ENCODE assay signal across 1 cellular context in the genomic region with DNA sequence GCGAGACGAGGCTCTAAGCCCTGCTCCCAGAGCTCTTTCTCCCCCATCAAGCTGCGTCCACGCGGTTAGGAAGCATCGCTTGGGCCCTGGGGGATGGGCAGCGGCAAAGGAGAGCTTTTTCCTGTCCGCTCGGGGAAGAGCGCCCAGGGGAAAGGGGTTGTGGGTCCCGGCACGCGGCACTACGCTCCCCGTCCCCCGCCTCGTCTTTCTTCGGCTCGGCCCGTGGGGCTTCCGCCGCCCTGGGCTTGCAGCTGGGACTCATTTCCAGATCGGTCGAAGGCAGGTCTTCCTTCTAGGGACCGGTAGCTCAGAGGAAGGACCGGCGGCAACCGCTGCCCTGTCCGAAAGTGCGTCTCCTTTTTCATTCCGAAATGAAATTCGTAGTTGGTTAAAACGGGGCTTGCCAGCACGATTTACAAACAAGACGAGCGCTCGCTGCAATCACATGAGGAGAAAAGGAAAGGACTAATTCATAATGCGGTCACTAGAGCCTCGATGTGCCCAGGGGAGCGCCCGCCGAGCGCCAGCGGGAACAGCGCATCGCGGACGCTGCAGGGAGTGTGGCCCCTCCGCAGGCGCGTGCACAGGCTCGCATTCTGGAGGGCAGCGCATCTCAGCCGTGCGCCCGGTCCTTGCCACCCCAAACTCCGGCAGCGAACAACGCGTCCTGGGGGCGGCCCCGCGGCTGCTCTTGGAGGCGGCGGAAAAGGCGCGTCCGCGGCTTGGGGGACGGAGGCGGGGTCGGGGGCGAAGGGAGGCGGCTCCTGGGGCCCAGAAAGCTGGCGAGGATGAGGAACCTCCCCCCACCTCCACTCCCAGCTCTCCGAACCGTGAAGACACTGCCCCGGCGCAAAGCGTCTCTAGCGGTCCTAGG.
TF ChIP-seq lines count a peak whose summit lies in the region.

No MANE protein-coding gene starts in this region.

TF ChIP-seq in K562, 482 proteins besides CTCF, POLR2A, EP300 and RAD21 (continued from another document and continues in another):
- TF ChIP-seq ZNF764 (CRISPR knock-in tag; IDR thresholded peaks at IDR 0.05; ENCODE audit: low read depth) (no peak), SRSF3 (IDR thresholded peaks at IDR 0.05; ENCODE audit: insufficient read depth, low read length) (no peak), MTF1 (CRISPR knock-in tag; IDR thresholded peaks at IDR 0.05; ENCODE audit: borderline replicate concordance) (no peak), DACH1 (IDR thresholded peaks at IDR 0.05; ENCODE audit: partially characterized antibody) (no peak), ZNF23 (CRISPR knock-in tag; IDR thresholded peaks at IDR 0.05) (no peak), SNIP1 (IDR thresholded peaks at IDR 0.05; ENCODE audit: low read depth) (no peak), CXXC5 (CRISPR knock-in tag; IDR thresholded peaks at IDR 0.05) (peak; percentile 50; the same call in 1 of the 2 replicates), SP2 (IDR thresholded peaks at IDR 0.05; ENCODE audit: extremely low read depth, low read depth, low read length, poor library complexity, severe bottlenecking) (no peak), ZNF253 (CRISPR knock-in tag; conservative IDR thresholded peaks at IDR 0.05) (no peak), DIDO1 (tag; IDR thresholded peaks at IDR 0.05; ENCODE audit: low read depth) (no peak), ZNF232 (CRISPR knock-in tag; IDR thresholded peaks at IDR 0.05) (no peak), NR2C1 (IDR thresholded peaks at IDR 0.05) (no peak), NR2C1 (tag; IDR thresholded peaks at IDR 0.05) (no peak), E2F3 (CRISPR knock-in tag; IDR thresholded peaks at IDR 0.05) (no peak), HIVEP1 (CRISPR knock-in tag; IDR thresholded peaks at IDR 0.05) (no peak), NUFIP1 (IDR thresholded peaks at IDR 0.05; ENCODE audit: partially characterized antibody) (no peak), XRCC4 (IDR thresholded peaks at IDR 0.05; ENCODE audit: extremely low read depth, insufficient read depth, insufficient read length) (no peak), PHB (CRISPR knock-in tag; IDR thresholded peaks at IDR 0.05) (no peak), ZNF224 (CRISPR knock-in tag; IDR thresholded peaks at IDR 0.05) (no peak), CTBP1 (IDR thresholded peaks at IDR 0.05; ENCODE audit: borderline replicate concordance) (peak; percentile 42; the same call in 1 of the 2 replicates), TBP (optimal IDR thresholded peaks at IDR 0.05; ENCODE audit: low read depth, low read length) (peak; percentile 42), ZNF561 (CRISPR knock-in tag; conservative IDR thresholded peaks at IDR 0.05) (no peak), POU5F1 (IDR thresholded peaks at IDR 0.05; ENCODE audit: borderline replicate concordance, low read depth, low read length, partially characterized antibody) (no peak), TEAD1 (CRISPR knock-in tag; IDR thresholded peaks at IDR 0.05) (no peak), U2AF2 (optimal IDR thresholded peaks at IDR 0.05; ENCODE audit: low read depth, low read length) (no peak), RBFOX2 (IDR thresholded peaks at IDR 0.05; ENCODE audit: low read depth, low read length) (peak; percentile 78), ZBTB8A (IDR thresholded peaks at IDR 0.05; ENCODE audit: partially characterized antibody) (no peak), MTA1 (IDR thresholded peaks at IDR 0.05; ENCODE audit: borderline replicate concordance) (no peak), SAFB (IDR thresholded peaks at IDR 0.05; ENCODE audit: borderline replicate concordance, low read depth, low read length) (0 out of 2 replicates have a peak, but pooled peaks have one; percentile 31), MBD2 (IDR thresholded peaks at IDR 0.05; ENCODE audit: borderline replicate concordance, low read depth) (no peak), FOS (IDR thresholded peaks at IDR 0.05; ENCODE audit: extremely low read depth, insufficient read length) (no peak), ZBTB7A (IDR thresholded peaks at IDR 0.05; ENCODE audit: borderline replicate concordance, control insufficient read depth, low read depth, low read length) (0 out of 2 replicates have a peak, but pooled peaks have one; percentile 41), ZNF668 (CRISPR knock-in tag; IDR thresholded peaks at IDR 0.05) (no peak), BRF1 (IDR thresholded peaks at IDR 0.05; ENCODE audit: borderline replicate concordance, extremely low read depth, insufficient read length) (no peak), KLF13 (tag; IDR thresholded peaks at IDR 0.05; ENCODE audit: borderline replicate concordance, low read depth) (no peak), MCM3 (IDR thresholded peaks at IDR 0.05) (no peak), KLF1 (tag; IDR thresholded peaks at IDR 0.05) (no peak), GATAD2A (IDR thresholded peaks at IDR 0.05) (no peak), PRPF4 (IDR thresholded peaks at IDR 0.05; ENCODE audit: insufficient read depth, low read depth, low read length, poor library complexity, severe bottlenecking) (no peak), CSDE1 (IDR thresholded peaks at IDR 0.05) (no peak), ZNF324 (CRISPR knock-in tag; IDR thresholded peaks at IDR 0.05) (no peak)
- TF ChIP-seq, protein P1, sequence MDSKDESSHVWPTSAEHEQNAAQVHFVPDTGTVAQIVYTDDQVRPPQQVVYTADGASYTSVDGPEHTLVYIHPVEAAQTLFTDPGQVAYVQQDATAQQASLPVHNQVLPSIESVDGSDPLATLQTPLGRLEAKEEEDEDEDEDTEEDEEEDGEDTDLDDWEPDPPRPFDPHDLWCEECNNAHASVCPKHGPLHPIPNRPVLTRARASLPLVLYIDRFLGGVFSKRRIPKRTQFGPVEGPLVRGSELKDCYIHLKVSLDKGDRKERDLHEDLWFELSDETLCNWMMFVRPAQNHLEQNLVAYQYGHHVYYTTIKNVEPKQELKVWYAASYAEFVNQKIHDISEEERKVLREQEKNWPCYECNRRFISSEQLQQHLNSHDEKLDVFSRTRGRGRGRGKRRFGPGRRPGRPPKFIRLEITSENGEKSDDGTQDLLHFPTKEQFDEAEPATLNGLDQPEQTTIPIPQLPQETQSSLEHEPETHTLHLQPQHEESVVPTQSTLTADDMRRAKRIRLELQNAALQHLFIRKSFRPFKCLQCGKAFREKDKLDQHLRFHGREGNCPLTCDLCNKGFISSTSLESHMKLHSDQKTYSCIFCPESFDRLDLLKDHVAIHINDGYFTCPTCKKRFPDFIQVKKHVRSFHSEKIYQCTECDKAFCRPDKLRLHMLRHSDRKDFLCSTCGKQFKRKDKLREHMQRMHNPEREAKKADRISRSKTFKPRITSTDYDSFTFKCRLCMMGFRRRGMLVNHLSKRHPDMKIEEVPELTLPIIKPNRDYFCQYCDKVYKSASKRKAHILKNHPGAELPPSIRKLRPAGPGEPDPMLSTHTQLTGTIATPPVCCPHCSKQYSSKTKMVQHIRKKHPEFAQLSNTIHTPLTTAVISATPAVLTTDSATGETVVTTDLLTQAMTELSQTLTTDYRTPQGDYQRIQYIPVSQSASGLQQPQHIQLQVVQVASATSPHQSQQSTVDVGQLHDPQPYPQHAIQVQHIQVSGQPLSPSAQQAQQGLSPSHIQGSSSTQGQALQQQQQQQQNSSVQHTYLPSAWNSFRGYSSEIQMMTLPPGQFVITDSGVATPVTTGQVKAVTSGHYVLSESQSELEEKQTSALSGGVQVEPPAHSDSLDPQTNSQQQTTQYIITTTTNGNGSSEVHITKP (IDR thresholded peaks at IDR 0.05; ENCODE audit: partially characterized antibody) = peak; percentile 11
- TF ChIP-seq, protein P2, sequence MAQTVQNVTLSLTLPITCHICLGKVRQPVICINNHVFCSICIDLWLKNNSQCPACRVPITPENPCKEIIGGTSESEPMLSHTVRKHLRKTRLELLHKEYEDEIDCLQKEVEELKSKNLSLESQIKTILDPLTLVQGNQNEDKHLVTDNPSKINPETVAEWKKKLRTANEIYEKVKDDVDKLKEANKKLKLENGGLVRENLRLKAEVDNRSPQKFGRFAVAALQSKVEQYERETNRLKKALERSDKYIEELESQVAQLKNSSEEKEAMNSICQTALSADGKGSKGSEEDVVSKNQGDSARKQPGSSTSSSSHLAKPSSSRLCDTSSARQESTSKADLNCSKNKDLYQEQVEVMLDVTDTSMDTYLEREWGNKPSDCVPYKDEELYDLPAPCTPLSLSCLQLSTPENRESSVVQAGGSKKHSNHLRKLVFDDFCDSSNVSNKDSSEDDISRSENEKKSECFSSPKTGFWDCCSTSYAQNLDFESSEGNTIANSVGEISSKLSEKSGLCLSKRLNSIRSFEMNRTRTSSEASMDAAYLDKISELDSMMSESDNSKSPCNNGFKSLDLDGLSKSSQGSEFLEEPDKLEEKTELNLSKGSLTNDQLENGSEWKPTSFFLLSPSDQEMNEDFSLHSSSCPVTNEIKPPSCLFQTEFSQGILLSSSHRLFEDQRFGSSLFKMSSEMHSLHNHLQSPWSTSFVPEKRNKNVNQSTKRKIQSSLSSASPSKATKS (CRISPR knock-in tag; IDR thresholded peaks at IDR 0.05) = no peak
- TF ChIP-seq, protein P3, sequence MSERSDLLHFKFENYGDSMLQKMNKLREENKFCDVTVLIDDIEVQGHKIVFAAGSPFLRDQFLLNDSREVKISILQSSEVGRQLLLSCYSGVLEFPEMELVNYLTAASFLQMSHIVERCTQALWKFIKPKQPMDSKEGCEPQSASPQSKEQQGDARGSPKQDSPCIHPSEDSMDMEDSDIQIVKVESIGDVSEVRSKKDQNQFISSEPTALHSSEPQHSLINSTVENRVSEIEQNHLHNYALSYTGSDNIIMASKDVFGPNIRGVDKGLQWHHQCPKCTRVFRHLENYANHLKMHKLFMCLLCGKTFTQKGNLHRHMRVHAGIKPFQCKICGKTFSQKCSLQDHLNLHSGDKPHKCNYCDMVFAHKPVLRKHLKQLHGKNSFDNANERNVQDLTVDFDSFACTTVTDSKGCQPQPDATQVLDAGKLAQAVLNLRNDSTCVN (CRISPR knock-in tag; IDR thresholded peaks at IDR 0.05) = no peak
- TF ChIP-seq, protein P4, sequence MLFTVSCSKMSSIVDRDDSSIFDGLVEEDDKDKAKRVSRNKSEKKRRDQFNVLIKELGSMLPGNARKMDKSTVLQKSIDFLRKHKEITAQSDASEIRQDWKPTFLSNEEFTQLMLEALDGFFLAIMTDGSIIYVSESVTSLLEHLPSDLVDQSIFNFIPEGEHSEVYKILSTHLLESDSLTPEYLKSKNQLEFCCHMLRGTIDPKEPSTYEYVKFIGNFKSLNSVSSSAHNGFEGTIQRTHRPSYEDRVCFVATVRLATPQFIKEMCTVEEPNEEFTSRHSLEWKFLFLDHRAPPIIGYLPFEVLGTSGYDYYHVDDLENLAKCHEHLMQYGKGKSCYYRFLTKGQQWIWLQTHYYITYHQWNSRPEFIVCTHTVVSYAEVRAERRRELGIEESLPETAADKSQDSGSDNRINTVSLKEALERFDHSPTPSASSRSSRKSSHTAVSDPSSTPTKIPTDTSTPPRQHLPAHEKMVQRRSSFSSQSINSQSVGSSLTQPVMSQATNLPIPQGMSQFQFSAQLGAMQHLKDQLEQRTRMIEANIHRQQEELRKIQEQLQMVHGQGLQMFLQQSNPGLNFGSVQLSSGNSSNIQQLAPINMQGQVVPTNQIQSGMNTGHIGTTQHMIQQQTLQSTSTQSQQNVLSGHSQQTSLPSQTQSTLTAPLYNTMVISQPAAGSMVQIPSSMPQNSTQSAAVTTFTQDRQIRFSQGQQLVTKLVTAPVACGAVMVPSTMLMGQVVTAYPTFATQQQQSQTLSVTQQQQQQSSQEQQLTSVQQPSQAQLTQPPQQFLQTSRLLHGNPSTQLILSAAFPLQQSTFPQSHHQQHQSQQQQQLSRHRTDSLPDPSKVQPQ (CRISPR knock-in tag; IDR thresholded peaks at IDR 0.05; ENCODE audit: borderline replicate concordance) = no peak
- TF ChIP-seq, protein P5, sequence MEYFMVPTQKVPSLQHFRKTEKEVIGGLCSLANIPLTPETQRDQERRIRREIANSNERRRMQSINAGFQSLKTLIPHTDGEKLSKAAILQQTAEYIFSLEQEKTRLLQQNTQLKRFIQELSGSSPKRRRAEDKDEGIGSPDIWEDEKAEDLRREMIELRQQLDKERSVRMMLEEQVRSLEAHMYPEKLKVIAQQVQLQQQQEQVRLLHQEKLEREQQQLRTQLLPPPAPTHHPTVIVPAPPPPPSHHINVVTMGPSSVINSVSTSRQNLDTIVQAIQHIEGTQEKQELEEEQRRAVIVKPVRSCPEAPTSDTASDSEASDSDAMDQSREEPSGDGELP (CRISPR knock-in tag; IDR thresholded peaks at IDR 0.05; ENCODE audit: borderline replicate concordance) = peak; percentile 16; the same call in 1 of the 2 replicates
- TF ChIP-seq, protein P6, sequence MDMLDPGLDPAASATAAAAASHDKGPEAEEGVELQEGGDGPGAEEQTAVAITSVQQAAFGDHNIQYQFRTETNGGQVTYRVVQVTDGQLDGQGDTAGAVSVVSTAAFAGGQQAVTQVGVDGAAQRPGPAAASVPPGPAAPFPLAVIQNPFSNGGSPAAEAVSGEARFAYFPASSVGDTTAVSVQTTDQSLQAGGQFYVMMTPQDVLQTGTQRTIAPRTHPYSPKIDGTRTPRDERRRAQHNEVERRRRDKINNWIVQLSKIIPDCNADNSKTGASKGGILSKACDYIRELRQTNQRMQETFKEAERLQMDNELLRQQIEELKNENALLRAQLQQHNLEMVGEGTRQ (CRISPR knock-in tag; IDR thresholded peaks at IDR 0.05) = no peak
- TF ChIP-seq, protein P7, sequence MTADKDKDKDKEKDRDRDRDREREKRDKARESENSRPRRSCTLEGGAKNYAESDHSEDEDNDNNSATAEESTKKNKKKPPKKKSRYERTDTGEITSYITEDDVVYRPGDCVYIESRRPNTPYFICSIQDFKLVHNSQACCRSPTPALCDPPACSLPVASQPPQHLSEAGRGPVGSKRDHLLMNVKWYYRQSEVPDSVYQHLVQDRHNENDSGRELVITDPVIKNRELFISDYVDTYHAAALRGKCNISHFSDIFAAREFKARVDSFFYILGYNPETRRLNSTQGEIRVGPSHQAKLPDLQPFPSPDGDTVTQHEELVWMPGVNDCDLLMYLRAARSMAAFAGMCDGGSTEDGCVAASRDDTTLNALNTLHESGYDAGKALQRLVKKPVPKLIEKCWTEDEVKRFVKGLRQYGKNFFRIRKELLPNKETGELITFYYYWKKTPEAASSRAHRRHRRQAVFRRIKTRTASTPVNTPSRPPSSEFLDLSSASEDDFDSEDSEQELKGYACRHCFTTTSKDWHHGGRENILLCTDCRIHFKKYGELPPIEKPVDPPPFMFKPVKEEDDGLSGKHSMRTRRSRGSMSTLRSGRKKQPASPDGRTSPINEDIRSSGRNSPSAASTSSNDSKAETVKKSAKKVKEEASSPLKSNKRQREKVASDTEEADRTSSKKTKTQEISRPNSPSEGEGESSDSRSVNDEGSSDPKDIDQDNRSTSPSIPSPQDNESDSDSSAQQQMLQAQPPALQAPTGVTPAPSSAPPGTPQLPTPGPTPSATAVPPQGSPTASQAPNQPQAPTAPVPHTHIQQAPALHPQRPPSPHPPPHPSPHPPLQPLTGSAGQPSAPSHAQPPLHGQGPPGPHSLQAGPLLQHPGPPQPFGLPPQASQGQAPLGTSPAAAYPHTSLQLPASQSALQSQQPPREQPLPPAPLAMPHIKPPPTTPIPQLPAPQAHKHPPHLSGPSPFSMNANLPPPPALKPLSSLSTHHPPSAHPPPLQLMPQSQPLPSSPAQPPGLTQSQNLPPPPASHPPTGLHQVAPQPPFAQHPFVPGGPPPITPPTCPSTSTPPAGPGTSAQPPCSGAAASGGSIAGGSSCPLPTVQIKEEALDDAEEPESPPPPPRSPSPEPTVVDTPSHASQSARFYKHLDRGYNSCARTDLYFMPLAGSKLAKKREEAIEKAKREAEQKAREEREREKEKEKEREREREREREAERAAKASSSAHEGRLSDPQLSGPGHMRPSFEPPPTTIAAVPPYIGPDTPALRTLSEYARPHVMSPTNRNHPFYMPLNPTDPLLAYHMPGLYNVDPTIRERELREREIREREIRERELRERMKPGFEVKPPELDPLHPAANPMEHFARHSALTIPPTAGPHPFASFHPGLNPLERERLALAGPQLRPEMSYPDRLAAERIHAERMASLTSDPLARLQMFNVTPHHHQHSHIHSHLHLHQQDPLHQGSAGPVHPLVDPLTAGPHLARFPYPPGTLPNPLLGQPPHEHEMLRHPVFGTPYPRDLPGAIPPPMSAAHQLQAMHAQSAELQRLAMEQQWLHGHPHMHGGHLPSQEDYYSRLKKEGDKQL (CRISPR knock-in tag; IDR thresholded peaks at IDR 0.05; ENCODE audit: borderline replicate concordance) = no peak
